Comparison of ENCODE assay signal across 20 cellular contexts in genomic region chr12:48758737-48759136, GRCh38.
"Had no signal": no experiment of that assay in that cellular context is flagged by ENCODE, and none has a peak within 500 bp of the region (broad histone marks: within the 10 kb centered on the region; RNA-seq: fewer than 3 reads in every experiment).

No MANE protein-coding gene starts in this region.

- H3K4me3 ChIP-seq: gastrocnemius medialis, heart right ventricle, lung, right atrium auricular region, sigmoid colon, skin epidermis, tibial artery, upper lobe of left lung had no signal

- H3K4me1 Mint-ChIP-seq: naive B cell, nephron had no signal

- H3K9me3 ChIP-seq: gastrocnemius medialis, heart right ventricle, neutrophil, right atrium auricular region, sigmoid colon, tibial artery, upper lobe of left lung had no signal

- H3K4me3 Mint-ChIP-seq: naive B cell, nephron had no signal

- H3K27me3 ChIP-seq: gastrocnemius medialis, heart right ventricle, right atrium auricular region, sigmoid colon, tibial artery, upper lobe of left lung had no signal

- H3K4me1 ChIP-seq: right atrium auricular region had no signal

- H3K27ac Mint-ChIP-seq: nephron had no signal

- H3K36me3 ChIP-seq: gastrocnemius medialis, heart right ventricle, neutrophil, right atrium auricular region, sigmoid colon, tibial artery, upper lobe of left lung had no signal

- FAIRE-seq: endometrium had no signal

- H3K36me3 Mint-ChIP-seq: naive B cell had no signal

- H3K27me3 Mint-ChIP-seq: naive B cell had no signal

- H3K9me3 Mint-ChIP-seq: naive B cell, nephron had no signal

- ATAC-seq: esophagus mucosa; gastrocnemius medialis; left lobe of liver; stimulated activated naive CD8-positive, alpha-beta T cell treated with anti-CD3 and anti-CD28 coated beads, Interleukin-15, Interleukin-2, amounts not matched to agents 100 U/mL and 50 U/mL, for 24 hours had no signal

- H3K27ac ChIP-seq: gastrocnemius medialis, heart right ventricle, neutrophil, right atrium auricular region, sigmoid colon, skin epidermis, tibial artery, upper lobe of left lung had no signal

- DNase-seq: effector memory CD4-positive, alpha-beta T cell; gastrocnemius medialis; heart right ventricle; islet precursor cell; mesenchymal stem cell; midbrain; naive B cell; stimulated activated CD4-positive, alpha-beta T cell treated with anti-CD3 and anti-CD28 coated beads, Interleukin-2, amount 100 ng/mL, for 48 hours; stimulated activated naive CD8-positive, alpha-beta T cell treated with anti-CD3 and anti-CD28 coated beads, Interleukin-15, Interleukin-2, amounts not matched to agents 100 U/mL and 50 U/mL, for 24 hours; tibial artery; upper lobe of left lung had no signal
